8 cellular contexts compared by ENCODE assay signal in the genomic region with DNA sequence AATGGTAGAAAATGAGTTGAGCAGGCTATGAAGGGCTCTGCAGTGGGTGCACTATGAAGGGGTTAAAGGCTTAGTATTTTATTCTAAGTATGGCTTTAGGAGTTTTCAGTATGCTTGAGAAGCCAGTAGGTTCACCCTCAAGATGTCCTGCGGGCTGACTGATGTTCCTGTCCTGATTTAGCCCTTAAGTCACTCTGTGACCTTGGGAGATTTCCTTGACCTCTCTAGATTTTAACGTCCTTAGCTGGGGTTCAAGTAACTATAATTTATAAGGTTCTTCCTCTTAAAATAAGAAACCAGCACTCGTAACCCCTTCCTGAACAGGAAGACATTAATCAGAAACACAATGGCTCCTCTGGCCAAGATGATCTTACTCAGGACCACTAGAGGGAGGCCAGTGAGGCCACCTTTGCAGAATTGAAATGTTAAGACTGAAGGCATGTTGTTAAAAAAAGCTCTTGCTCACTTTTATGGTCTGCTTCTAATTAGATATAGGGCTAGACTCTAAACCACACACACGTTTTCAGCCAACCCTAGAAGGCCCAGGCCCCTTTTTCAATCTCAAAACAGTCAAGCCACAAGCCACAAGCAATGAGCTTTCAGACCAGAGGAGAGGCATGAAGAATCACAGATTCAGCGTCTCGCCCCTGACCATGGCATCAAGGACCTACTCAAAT. TPM values are rescaled to one million over a fixed set of nuclear protein-coding genes. Genes with fewer than 3 reads are reported as not detected.
A peak's percentile ranks its signal among the peaks of the same experiment; 100 is the strongest.
DNase-seq lines count a peak whose midpoint lies in the region; ATAC-seq and TF ChIP-seq lines count a peak whose summit lies in the region.

No MANE protein-coding gene starts in this region.

- peaks cover 5% of the 10 kb centered on the region for H3K4me1 Mint-ChIP-seq in endodermal cell
- no peaks in the 10 kb centered on the region for H3K4me1 Mint-ChIP-seq in activated naive CD4-positive, alpha-beta T cell treated with anti-CD3 and anti-CD28 coated beads for 36 hours (ENCODE audit: low read depth)

- no peaks in the 10 kb centered on the region for H3K4me1 ChIP-seq in endodermal cell (ENCODE audit: control insufficient read depth, insufficient read depth, low read length)

- no peaks in the 10 kb centered on the region for H3K27me3 Mint-ChIP-seq in endodermal cell (ENCODE audit: insufficient read depth)
- no peaks in the 10 kb centered on the region for H3K27me3 Mint-ChIP-seq in activated naive CD4-positive, alpha-beta T cell treated with anti-CD3 and anti-CD28 coated beads for 36 hours (ENCODE audit: low read depth)

- H3K9me3 ChIP-seq in endodermal cell (ENCODE audit: control insufficient read depth, low read length) = no peaks in the 10 kb centered on the region

- no peak overlapping the region for H3K4me3 ChIP-seq in endodermal cell (ENCODE audit: low read length)

- H3K36me3 Mint-ChIP-seq in endodermal cell (ENCODE audit: low read depth) = no peaks in the 10 kb centered on the region
- no peaks in the 10 kb centered on the region for H3K36me3 Mint-ChIP-seq in activated naive CD4-positive, alpha-beta T cell treated with anti-CD3 and anti-CD28 coated beads for 36 hours (ENCODE audit: low read depth)

- no peak overlapping the region for H3K4me3 Mint-ChIP-seq in endodermal cell
- H3K4me3 Mint-ChIP-seq in activated naive CD4-positive, alpha-beta T cell treated with anti-CD3 and anti-CD28 coated beads for 36 hours = no peak overlapping the region

- no peaks in the 10 kb centered on the region for H3K36me3 ChIP-seq in endodermal cell (ENCODE audit: control insufficient read depth, insufficient read depth, low read length)

- CTCF ChIA-PET in activated naive CD4-positive, alpha-beta T cell treated with anti-CD3 and anti-CD28 coated beads for 36 hours (lab: Charles Lee) = interaction anchor here (0.6 to 1.3 kb wide), 2 partner anchors 129 to 913 kb away, joined by 4 read pairs; no protein-coding TSS in a partner anchor

- no peak overlapping the region for H3K9ac ChIP-seq in endodermal cell (ENCODE audit: extremely low read depth, low read length, poor library complexity, severe bottlenecking)

- ATAC-seq in GM18870 (IDR thresholded peaks at IDR 0.05; ENCODE audit: unreplicated experiment) = peak; percentile 64
- ATAC-seq in HG03460 (IDR thresholded peaks at IDR 0.05; ENCODE audit: unreplicated experiment) = peak; percentile 61
- no peak for ATAC-seq in GM21528 (IDR thresholded peaks at IDR 0.05; ENCODE audit: low FRiP score, unreplicated experiment)

- no peaks in the 10 kb centered on the region for H3K27me3 ChIP-seq in endodermal cell (ENCODE audit: control insufficient read depth, insufficient read depth, low read length, poor library complexity, severe bottlenecking)

- no peak overlapping the region for H3K27ac ChIP-seq in 22Rv1
- no peak overlapping the region for H3K27ac ChIP-seq in endodermal cell (ENCODE audit: low read depth, low read length)

- intact Hi-C loops in activated naive CD4-positive, alpha-beta T cell treated with anti-CD3 and anti-CD28 coated beads for 36 hours (cut with micrococcal nuclease) = no loop called here

- no peak overlapping the region for H3K27ac Mint-ChIP-seq in endodermal cell
- H3K27ac Mint-ChIP-seq in activated naive CD4-positive, alpha-beta T cell treated with anti-CD3 and anti-CD28 coated beads for 36 hours = no peak overlapping the region

- WGBS in endodermal cell (ENCODE audit: insufficient coverage in 1 of 2, insufficient read length in 1 of 2), 2 experiments = 77 to 90% methylated on average over 2 to 6 of the region's 6 CpGs

- DNase-seq in endodermal cell (peak; percentile 56), NCI-H1436 (lab: John Stamatoyannopoulos, UW) (no peak)
- no peak for DNase-seq in activated naive CD4-positive, alpha-beta T cell treated with Interleukin-2 at 50 U/mL for 16 hours
- DNase-seq in activated naive CD4-positive, alpha-beta T cell treated with anti-CD3 and anti-CD28 coated beads for 36 hours = no peak

- TF ChIP-seq CTCF in 22Rv1 (IDR thresholded peaks at IDR 0.05) = peak; percentile 37
- peak; percentile 78 for TF ChIP-seq CTCF in endodermal cell (conservative IDR thresholded peaks at IDR 0.05)

- H3K9me3 Mint-ChIP-seq in endodermal cell = no peaks in the 10 kb centered on the region
- no peaks in the 10 kb centered on the region for H3K9me3 Mint-ChIP-seq in activated naive CD4-positive, alpha-beta T cell treated with anti-CD3 and anti-CD28 coated beads for 36 hours

RNA-seq across cellular contexts. Expression of gene CDK1, which starts 42.0 kb away (rescaled TPM):
- 100 to 1,000 TPM in 1 of 2 donors, 10 to 100 TPM in 1; 78.3 to 145 TPM for total RNA-seq in endodermal cell
- polyA plus RNA-seq in endodermal cell (2013, experiment 1 of 2) = 182 TPM
- 182 TPM for polyA plus RNA-seq in endodermal cell (2013, experiment 2 of 2)
- total RNA-seq in activated naive CD4-positive, alpha-beta T cell treated with anti-CD3 and anti-CD28 coated beads for 36 hours = 100 to 1,000 TPM; 173 to 180 TPM
